11 cellular contexts compared by ENCODE assay signal in the genomic region with DNA sequence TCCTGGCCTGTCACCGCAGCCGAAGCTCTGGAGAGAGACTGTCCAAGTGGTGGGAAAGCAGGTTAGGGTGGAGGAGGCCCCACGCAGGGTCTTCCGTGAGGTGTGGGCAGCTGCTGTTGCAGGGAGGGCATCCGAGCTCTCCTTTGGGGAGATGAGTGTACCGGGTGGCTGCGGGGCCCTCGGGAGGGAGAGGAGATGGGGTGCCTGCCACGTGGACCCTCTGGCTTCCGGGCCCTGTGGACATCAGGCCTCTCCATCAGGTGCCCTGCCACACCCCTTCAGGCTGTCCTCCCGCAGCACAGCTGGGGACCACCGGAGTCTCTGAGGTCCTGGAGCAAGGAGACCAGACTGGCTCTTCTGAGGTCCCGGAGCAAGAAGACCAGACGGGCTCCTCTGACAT. TPM values are rescaled to one million over a fixed set of nuclear protein-coding genes. Genes with fewer than 3 reads are reported as not detected.
DNase-seq lines count a peak whose midpoint lies in the region; TF ChIP-seq lines count a peak whose summit lies in the region.
"Had no signal": no experiment of that assay in that cellular context is flagged by ENCODE, and none has a peak within 500 bp of the region (broad histone marks: within the 10 kb centered on the region; RNA-seq: fewer than 3 reads in every experiment).

No MANE protein-coding gene starts in this region.

- H3K4me3 ChIP-seq in iPS-15b (ENCODE audit: low read depth, low read length) (peak overlapping the region; percentile 72), suprapubic skin (peak overlapping the region; percentile 88)

- no peak overlapping the region for H3K9ac ChIP-seq in iPS-15b (ENCODE audit: low read depth, low read length)

- H3K27me3 Mint-ChIP-seq in activated T-cell treated with anti-CD3 and anti-CD28 coated beads, Interleukin-2, amount 50 U/mL, for 24 hours = no peaks in the 10 kb centered on the region
- no peaks in the 10 kb centered on the region for H3K27me3 Mint-ChIP-seq in activated T-helper 1 cell treated with anti-CD3 and anti-CD28 coated beads, Interleukin-12 subunit alpha, Interleukin-12 subunit beta, Interleukin-2, Interleukin-4 antibody, amounts not matched to agents 30 ng/mL and 10 ng/mL and 1 ng/mL, durations not matched to agents 14 hours and 24 hours and 36 hours (ENCODE audit: insufficient read depth)

- in situ Hi-C loops in GM13977 (cut with MboI; ENCODE audit: low pct_unique_long_range_greater_than_20kb, low sequenced_read_pairs, unreplicated experiment) = no loop called here

- H3K27ac Mint-ChIP-seq in activated T-cell treated with anti-CD3 and anti-CD28 coated beads, Interleukin-2, amount 50 U/mL, for 24 hours = peak overlapping the region; percentile 97
- no peak overlapping the region for H3K27ac Mint-ChIP-seq in activated T-helper 1 cell treated with anti-CD3 and anti-CD28 coated beads, Interleukin-12 subunit alpha, Interleukin-12 subunit beta, Interleukin-2, Interleukin-4 antibody, amounts not matched to agents 30 ng/mL and 10 ng/mL and 1 ng/mL, durations not matched to agents 14 hours and 24 hours and 36 hours

- peak overlapping the region; percentile 97 for H3K4me3 Mint-ChIP-seq in activated T-cell treated with anti-CD3 and anti-CD28 coated beads, Interleukin-2, amount 50 U/mL, for 24 hours
- peak overlapping the region; percentile 98 for H3K4me3 Mint-ChIP-seq in activated T-helper 1 cell treated with anti-CD3 and anti-CD28 coated beads, Interleukin-12 subunit alpha, Interleukin-12 subunit beta, Interleukin-2, Interleukin-4 antibody, amounts not matched to agents 30 ng/mL and 10 ng/mL and 1 ng/mL, durations not matched to agents 14 hours and 24 hours and 36 hours

- H3K4me1 ChIP-seq in iPS-15b (ENCODE audit: control insufficient read depth, insufficient read depth, low read length) (peaks cover 9% of the 10 kb centered on the region), suprapubic skin (peaks cover 46% of the 10 kb centered on the region)

- peaks cover 56% of the 10 kb centered on the region for H3K36me3 Mint-ChIP-seq in activated T-cell treated with anti-CD3 and anti-CD28 coated beads, Interleukin-2, amount 50 U/mL, for 24 hours (ENCODE audit: low read depth)
- peaks cover 26% of the 10 kb centered on the region for H3K36me3 Mint-ChIP-seq in activated T-helper 1 cell treated with anti-CD3 and anti-CD28 coated beads, Interleukin-12 subunit alpha, Interleukin-12 subunit beta, Interleukin-2, Interleukin-4 antibody, amounts not matched to agents 30 ng/mL and 10 ng/mL and 1 ng/mL, durations not matched to agents 14 hours and 24 hours and 36 hours (ENCODE audit: low read depth)

- TF ChIP-seq CTCF in suprapubic skin (IDR thresholded peaks at IDR 0.05) = no peak
- TF ChIP-seq CTCF in GM13977 (IDR thresholded peaks at IDR 0.05; ENCODE audit: extremely low read depth, insufficient read depth, missing control alignments) = no peak

- WGBS in suprapubic skin = 80% methylated on average over 13 of the region's 14 CpGs

- H3K36me3 ChIP-seq in iPS-15b (ENCODE audit: control insufficient read depth, insufficient read depth, low read length) = peaks cover 23% of the 10 kb centered on the region
- H3K36me3 ChIP-seq in suprapubic skin = peaks cover 21% of the 10 kb centered on the region

- TF ChIP-seq POLR2A in suprapubic skin (IDR thresholded peaks at IDR 0.05) = no peak

- intact Hi-C loops in activated T-helper 1 cell treated with anti-CD3 and anti-CD28 coated beads, Interleukin-12 subunit alpha, Interleukin-12 subunit beta, Interleukin-2, Interleukin-4 antibody, amounts not matched to agents 30 ng/mL and 10 ng/mL and 1 ng/mL, durations not matched to agents 14 hours and 24 hours and 36 hours (cut with micrococcal nuclease) = no loop called here

- H3K9me3 Mint-ChIP-seq in activated T-cell treated with anti-CD3 and anti-CD28 coated beads, Interleukin-2, amount 50 U/mL, for 24 hours = no peaks in the 10 kb centered on the region
- H3K9me3 Mint-ChIP-seq in activated T-helper 1 cell treated with anti-CD3 and anti-CD28 coated beads, Interleukin-12 subunit alpha, Interleukin-12 subunit beta, Interleukin-2, Interleukin-4 antibody, amounts not matched to agents 30 ng/mL and 10 ng/mL and 1 ng/mL, durations not matched to agents 14 hours and 24 hours and 36 hours = no peaks in the 10 kb centered on the region

- H3K9me3 ChIP-seq in iPS-15b (ENCODE audit: control insufficient read depth, insufficient read depth, low read length) (no peaks in the 10 kb centered on the region), suprapubic skin (no peaks in the 10 kb centered on the region)

- no peak overlapping the region for H3K27ac ChIP-seq in suprapubic skin

- H3K27me3 ChIP-seq in iPS-15b (ENCODE audit: control insufficient read depth, insufficient read depth, low read length) = no peaks in the 10 kb centered on the region
- no peaks in the 10 kb centered on the region for H3K27me3 ChIP-seq in suprapubic skin

- no peak for TF ChIP-seq EP300 in suprapubic skin (IDR thresholded peaks at IDR 0.05)

- DNase-seq in activated T-cell treated with anti-CD3 and anti-CD28 coated beads, Interleukin-2, amount 50 U/mL, for 24 hours = no peak
- DNase-seq in activated T-cell treated with anti-CD3 and anti-CD28 coated beads for 4 hours = no peak
- DNase-seq in activated T-helper 1 cell treated with anti-CD3 and anti-CD28 coated beads, Interleukin-12 subunit alpha, Interleukin-12 subunit beta, Interleukin-2, Interleukin-4 antibody, amounts not matched to agents 30 ng/mL and 10 ng/mL and 1 ng/mL, durations not matched to agents 14 hours and 24 hours and 36 hours (ENCODE audit: low spot score) = no peak
- no peak for DNase-seq in suprapubic skin (ENCODE audit: low spot score in 2 of 2)
- DNase-seq in GOT3 (lab: John Stamatoyannopoulos, UW) = no peak
- DNase-seq in SW 1271 (lab: John Stamatoyannopoulos, UW) = no peak
- DNase-seq in GM13977 (ENCODE audit: low spot score) = no peak
- DNase-seq: activated CD4-positive, alpha-beta T cell treated with anti-CD3 and anti-CD28 coated beads for 1 hour; erythroblast; NCI-H2081 had no signal

- peaks cover 53% of the 10 kb centered on the region for H3K4me1 Mint-ChIP-seq in activated T-cell treated with anti-CD3 and anti-CD28 coated beads, Interleukin-2, amount 50 U/mL, for 24 hours (ENCODE audit: low read depth)
- peaks cover 29% of the 10 kb centered on the region for H3K4me1 Mint-ChIP-seq in activated T-helper 1 cell treated with anti-CD3 and anti-CD28 coated beads, Interleukin-12 subunit alpha, Interleukin-12 subunit beta, Interleukin-2, Interleukin-4 antibody, amounts not matched to agents 30 ng/mL and 10 ng/mL and 1 ng/mL, durations not matched to agents 14 hours and 24 hours and 36 hours (ENCODE audit: low read depth)

RNA-seq across cellular contexts. Expression of gene PTDSS2, which starts 1.7 kb away (rescaled TPM):
- 31.0 and 33.9 TPM in 2 replicates for total RNA-seq in activated T-helper 1 cell treated with anti-CD3 and anti-CD28 coated beads, Interleukin-12 subunit alpha, Interleukin-12 subunit beta, Interleukin-2, Interleukin-4 antibody, amounts not matched to agents 30 ng/mL and 10 ng/mL and 1 ng/mL, durations not matched to agents 14 hours and 24 hours and 36 hours
- 10 to 100 TPM; 22.3 to 31.0 (median 25.3) TPM for total RNA-seq in suprapubic skin

RNA-seq across cellular contexts. Expression of gene ANO9, which starts 9.9 kb away (rescaled TPM):
- total RNA-seq in activated T-helper 1 cell treated with anti-CD3 and anti-CD28 coated beads, Interleukin-12 subunit alpha, Interleukin-12 subunit beta, Interleukin-2, Interleukin-4 antibody, amounts not matched to agents 30 ng/mL and 10 ng/mL and 1 ng/mL, durations not matched to agents 14 hours and 24 hours and 36 hours = 33.1 and 33.8 TPM in 2 replicates
- 100 to 1,000 TPM in 2 of 4 donors, 10 to 100 TPM in 2; 76.8 to 166 (median 103) TPM for total RNA-seq in suprapubic skin

RNA-seq across cellular contexts. Expression of gene SIGIRR, which starts 36.9 kb away (rescaled TPM):
- total RNA-seq in activated T-helper 1 cell treated with anti-CD3 and anti-CD28 coated beads, Interleukin-12 subunit alpha, Interleukin-12 subunit beta, Interleukin-2, Interleukin-4 antibody, amounts not matched to agents 30 ng/mL and 10 ng/mL and 1 ng/mL, durations not matched to agents 14 hours and 24 hours and 36 hours = 38.3 and 43.9 TPM in 2 replicates
- 10 to 100 TPM; 14.2 to 26.0 (median 16.5) TPM for total RNA-seq in suprapubic skin

RNA-seq across cellular contexts. Expression of gene RNH1, which starts 55.3 kb away (rescaled TPM):
- total RNA-seq in activated T-helper 1 cell treated with anti-CD3 and anti-CD28 coated beads, Interleukin-12 subunit alpha, Interleukin-12 subunit beta, Interleukin-2, Interleukin-4 antibody, amounts not matched to agents 30 ng/mL and 10 ng/mL and 1 ng/mL, durations not matched to agents 14 hours and 24 hours and 36 hours = 123 and 126 TPM in 2 replicates
- total RNA-seq in suprapubic skin = 100 to 1,000 TPM; 378 to 392 (median 383) TPM

RNA-seq across cellular contexts. Expression of gene PKP3, which starts 57.7 kb away (rescaled TPM):
- not detected in 2 replicates for total RNA-seq in activated T-helper 1 cell treated with anti-CD3 and anti-CD28 coated beads, Interleukin-12 subunit alpha, Interleukin-12 subunit beta, Interleukin-2, Interleukin-4 antibody, amounts not matched to agents 30 ng/mL and 10 ng/mL and 1 ng/mL, durations not matched to agents 14 hours and 24 hours and 36 hours
- total RNA-seq in suprapubic skin = 100 to 1,000 TPM; 318 to 486 (median 428) TPM
